In the genomic region with DNA sequence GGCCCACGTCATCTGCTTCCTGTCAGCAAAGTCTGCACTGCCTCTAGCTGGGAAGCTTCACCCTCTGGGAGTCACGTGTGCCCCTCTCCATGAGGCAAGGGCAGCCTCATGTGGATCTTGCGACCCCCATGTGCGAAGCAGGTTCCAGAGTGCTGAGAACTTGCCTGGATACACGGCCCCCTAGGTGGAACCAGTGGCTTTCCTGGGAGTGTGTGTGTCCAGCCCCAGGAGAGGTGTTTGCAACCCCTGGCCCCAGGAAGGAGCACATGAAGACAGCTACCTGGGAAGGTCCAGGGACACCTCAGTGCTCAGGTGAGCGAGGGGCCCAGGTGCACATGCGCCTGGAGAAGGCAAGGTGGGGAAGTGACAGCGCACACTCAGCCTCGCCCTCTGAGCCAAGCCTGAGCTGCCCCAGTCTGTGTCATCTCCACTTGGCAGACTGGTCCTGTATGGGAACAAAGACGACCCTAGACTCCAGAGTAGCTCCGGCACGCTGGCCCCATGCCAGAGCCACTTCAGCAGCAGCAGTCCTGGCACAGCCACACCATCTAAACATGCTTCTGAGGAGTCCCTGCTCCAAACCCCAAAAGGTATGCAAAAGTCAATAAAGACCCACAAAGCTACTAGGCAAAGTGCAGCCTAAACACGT, we compare ENCODE assay signal across 18 cellular contexts. TPM values are rescaled to one million over a fixed set of nuclear protein-coding genes. Genes with fewer than 3 reads are reported as not detected.
DNase-seq lines count a peak whose midpoint lies in the region; TF ChIP-seq lines count a peak whose summit lies in the region.
"Had no signal": no experiment of that assay in that cellular context is flagged by ENCODE, and none has a peak within 500 bp of the region (broad histone marks: within the 10 kb centered on the region; RNA-seq: fewer than 3 reads in every experiment).

No MANE protein-coding gene starts in this region.

- intact Hi-C loops in left ventricle myocardium inferior (cut with micrococcal nuclease) = no loop called here
- intact Hi-C loops in testis (cut with DNase I; ENCODE audit: low total_unique reads) = no loop called here

- 87 to 89% methylated on average over 7 to 13 of the region's 13 CpGs for WGBS in testis, 2 donors

- CTCF ChIA-PET in RWPE1 (lab: Yijun Ruan, JAX) = interaction anchor here (0.7 kb wide), 1 partner anchor 8 kb away, joined by 6 read pairs; no protein-coding TSS in a partner anchor

- H3K4me3 ChIP-seq in left ventricle myocardium inferior (no peak overlapping the region), testis (no peak overlapping the region)
- H3K4me3 ChIP-seq: A549, GM12878, SK-N-MC, upper lobe of left lung had no signal

- H3K4me1 ChIP-seq in left ventricle myocardium inferior = peaks cover 53% of the 10 kb centered on the region
- no peaks in the 10 kb centered on the region for H3K4me1 ChIP-seq in testis
- H3K4me1 ChIP-seq: A549 had no signal

- H3K9me3 ChIP-seq in left ventricle myocardium inferior (replicated peaks) (no peaks in the 10 kb centered on the region), testis (no peaks in the 10 kb centered on the region)
- H3K9me3 ChIP-seq: A549, upper lobe of left lung had no signal

- H3K36me3 ChIP-seq in left ventricle myocardium inferior (peaks cover 65% of the 10 kb centered on the region), testis (ENCODE audit: low read depth, missing control alignments) (no peaks in the 10 kb centered on the region)

- DNase-seq in NCI-H2107 (lab: John Stamatoyannopoulos, UW) (peak; percentile 29), NCI-H2107 treated with DMSO at 0.1 percent for 48 hours (lab: John Stamatoyannopoulos, UW; ENCODE audit: unreplicated experiment) (no peak), RWPE1 (ENCODE audit: low spot score) (no peak), left ventricle myocardium inferior (peak; percentile 58), testis (peak; percentile 12), activated gamma-delta T cell (lab: John Stamatoyannopoulos, UW) (no peak)
- DNase-seq in central memory CD4-positive, alpha-beta T cell = no peak
- DNase-seq in stimulated activated CD8-positive, alpha-beta memory T cell treated with anti-CD3 and anti-CD28 coated beads, Interleukin-4, amount 100 ng/mL, for 48 hours = no peak
- DNase-seq: activated naive CD8-positive, alpha-beta T cell treated with anti-CD3 and anti-CD28 coated beads for 36 hours; foreskin melanocyte; HCEC 1CT; midbrain; NCI-H524; stimulated activated CD4-positive, alpha-beta T cell treated with anti-CD3 and anti-CD28 coated beads, Interleukin-4, amount 100 ng/mL, for 24 hours had no signal

- POLR2A ChIA-PET in RWPE1 (lab: Yijun Ruan, JAX; ENCODE audit: low non-redundant PET) = no interaction called here

- H3K27ac ChIP-seq in RWPE1 (peak overlapping the region; percentile 24), left ventricle myocardium inferior (replicated peaks) (no peak overlapping the region), testis (no peak overlapping the region)
- H3K27ac ChIP-seq: A549, SK-N-MC had no signal

- TF ChIP-seq POLR2A in testis (IDR thresholded peaks at IDR 0.05) = no peak

- TF ChIP-seq CTCF in RWPE1 (conservative IDR thresholded peaks at IDR 0.05; ENCODE audit: low read depth) = no peak
- no peak for TF ChIP-seq CTCF in left ventricle myocardium inferior (IDR thresholded peaks at IDR 0.05; ENCODE audit: borderline replicate concordance)
- TF ChIP-seq CTCF in testis (IDR thresholded peaks at IDR 0.05) = no peak

- H3K27me3 ChIP-seq in left ventricle myocardium inferior (ENCODE audit: low read depth) (no peaks in the 10 kb centered on the region), testis (no peaks in the 10 kb centered on the region)
- H3K27me3 ChIP-seq: upper lobe of left lung had no signal

RNA-seq across cellular contexts. Expression of a gene that starts 8.9 kb away (rescaled TPM):
- 52.0 TPM for total RNA-seq in left ventricle myocardium inferior
- 100 to 1,000 TPM; 126 to 152 TPM for total RNA-seq in testis
- polyA plus RNA-seq in testis (ENCODE audit: insufficient read depth, low read depth, low replicate concordance) = 35.6 TPM

RNA-seq across cellular contexts. Expression of a gene that starts 35.5 kb away (rescaled TPM):
- total RNA-seq in left ventricle myocardium inferior (7.0 TPM), testis (10 to 100 TPM; 75.6 to 96.1 TPM)
- polyA plus RNA-seq in testis (ENCODE audit: insufficient read depth, low read depth, low replicate concordance) = 55.4 TPM

Comparison
In these comparisons a context has a peak if more than half of its experiments do, and no peak if none do; other contexts are left out.
1. DNase-seq: peak in NCI-H2107 (single experiment), left ventricle myocardium inferior (single experiment) and testis (single experiment); none in NCI-H2107 treated with DMSO at 0.1 percent for 48 hours (single experiment), RWPE1 (single experiment), central memory CD4-positive, alpha-beta T cell (single experiment), activated gamma-delta T cell (single experiment) and stimulated activated CD8-positive, alpha-beta memory T cell treated with anti-CD3 and anti-CD28 coated beads, Interleukin-4, amount 100 ng/mL, for 48 hours (single experiment).